In the genomic region with DNA sequence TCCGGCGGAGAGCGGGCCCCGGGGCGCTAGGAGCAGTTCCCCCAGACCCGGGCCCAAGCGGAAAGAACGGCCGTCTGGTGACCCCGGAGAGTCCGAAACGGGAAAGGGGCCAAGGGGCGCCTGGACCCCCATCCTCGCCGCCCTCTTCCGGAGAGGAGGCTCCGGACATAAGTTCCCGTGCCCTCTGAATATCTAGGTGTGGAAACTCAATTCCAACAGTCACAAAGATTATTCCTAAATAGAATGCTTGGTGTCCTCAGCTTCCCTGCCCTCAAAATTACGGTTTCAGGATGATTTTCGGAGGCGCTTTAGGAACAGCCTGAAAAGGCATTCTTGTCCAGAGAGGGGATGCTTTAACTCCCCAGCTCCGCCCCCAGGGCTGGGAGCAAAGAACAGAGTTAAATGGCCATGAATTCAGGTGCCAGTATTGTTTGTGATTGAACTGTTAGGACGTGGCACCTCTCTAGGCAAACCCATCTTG, we compare ENCODE assay signal across 8 cellular contexts. TPM values are rescaled to one million over a fixed set of nuclear protein-coding genes. Genes with fewer than 3 reads are reported as not detected.
DNase-seq lines count a peak whose midpoint lies in the region; ATAC-seq and TF ChIP-seq lines count a peak whose summit lies in the region.

No MANE protein-coding gene starts in this region.

- ATAC-seq in PC-3 = peak; percentile 5; the same call in 1 of the 2 replicates
- peak; percentile 22 for ATAC-seq in omental fat pad (ENCODE audit: low FRiP score)
- ATAC-seq in GM21526 (IDR thresholded peaks at IDR 0.05; ENCODE audit: low FRiP score, unreplicated experiment) = no peak

- WGBS in esophagus muscularis mucosa = 7% methylated on average over 20 of the region's 23 CpGs

- H3K4me1 ChIP-seq in PC-3 (ENCODE audit: insufficient read depth, low read length) (peaks cover 30% of the 10 kb centered on the region), esophagus muscularis mucosa (peaks cover 13 to 54% (median 41%) of the 10 kb centered on the region in 4 donors)

- TF ChIP-seq CTCF in PC-3 (conservative IDR thresholded peaks at IDR 0.05; ENCODE audit: low read depth, low read length) (no peak), esophagus muscularis mucosa (IDR thresholded peaks at IDR 0.05) (no peak), omental fat pad (IDR thresholded peaks at IDR 0.05) (no peak)

- H3K9me2 ChIP-seq in PC-3 (replicated peaks; ENCODE audit: low read length) = no peaks in the 10 kb centered on the region

- no peak for TF ChIP-seq EP300 in esophagus muscularis mucosa (IDR thresholded peaks at IDR 0.05)

- TSS peak; percentile 55 for BruUV-seq in PC-3 (replicated peaks; lab: Mats Ljungman, UMichigan)

- POLR2A ChIA-PET in PC-3 (lab: Charles Lee; ENCODE audit: unreplicated experiment) = no interaction called here

- H3K27ac ChIP-seq in PC-3 (ENCODE audit: low read length) (peak overlapping the region; percentile 43), esophagus muscularis mucosa (replicated peaks in 1 of 4) (peak overlapping the region; percentile 96 to 98 (median 98))

- H3K9ac ChIP-seq in PC-3 (ENCODE audit: low read length) = peak overlapping the region; percentile 92

- H3K9me3 ChIP-seq in PC-3 (ENCODE audit: low read length) (no peaks in the 10 kb centered on the region), esophagus muscularis mucosa (no peaks in the 10 kb centered on the region)

- no peaks in the 10 kb centered on the region for H3F3A ChIP-seq in PC-3 (ENCODE audit: low read length, unreplicated experiment)

- H3K36me3 ChIP-seq in PC-3 (ENCODE audit: low read depth, low read length) = 0 out of 2 replicates have a peak, but pooled peaks cover 4% of the 10 kb centered on the region
- H3K36me3 ChIP-seq in esophagus muscularis mucosa = no peaks in the 10 kb centered on the region

- H3K27me3 ChIP-seq in PC-3 (ENCODE audit: low read length) (no peaks in the 10 kb centered on the region), esophagus muscularis mucosa (no peaks in the 10 kb centered on the region)

- CTCF ChIA-PET in PC-3 (lab: Charles Lee) = interaction anchor here (0.6 kb wide), 1 partner anchor 144 kb away, joined by 5 read pairs; no protein-coding TSS in a partner anchor

- intact Hi-C loops in PC-3 (cut with micrococcal nuclease) (loop anchor here (5.0 to 10.0 kb wide), 4 partner anchors 73 to 318 kb away; no protein-coding TSS in a partner anchor), esophagus muscularis mucosa (cut with DNase I) (loop anchor here (5.0 to 10.0 kb wide), 3 partner anchors 112 to 316 kb away; no protein-coding TSS in a partner anchor)

- peaks cover 6% of the 10 kb centered on the region; the same call in 1 of the 2 replicates for H4K20me1 ChIP-seq in PC-3 (ENCODE audit: low read length)

- H2AFZ ChIP-seq in PC-3 (ENCODE audit: low read length) = peak overlapping the region; percentile 78

- H3K4me3 ChIP-seq in PC-3 (ENCODE audit: low read length) = peak overlapping the region; percentile 72
- peak overlapping the region; percentile 76 to 100 (median 86) for H3K4me3 ChIP-seq in esophagus muscularis mucosa

- H3K79me2 ChIP-seq in PC-3 (ENCODE audit: low read length) = peaks cover 39% of the 10 kb centered on the region

- TF ChIP-seq POLR2A in esophagus muscularis mucosa (IDR thresholded peaks at IDR 0.05; ENCODE audit: low read depth) = no peak

- peak overlapping the region; percentile 90 for H3K4me2 ChIP-seq in PC-3 (ENCODE audit: low read length)

- DNase-seq in COLO668 (lab: John Stamatoyannopoulos, UW; ENCODE audit: unreplicated experiment) (peak; percentile 6), PC-3 (peak; percentile 21), esophagus muscularis mucosa (ENCODE audit: extremely low spot score) (no peak), omental fat pad (ENCODE audit: low spot score) (no peak), Ammon's horn (ENCODE audit: low spot score) (no peak), NCI-H2171 (lab: John Stamatoyannopoulos, UW) (no peak), OCI-M1 (lab: John Stamatoyannopoulos, UW) (no peak)

RNA-seq across cellular contexts. Expression of gene LHFPL2, which starts 0.7 kb away (rescaled TPM):
- total RNA-seq in PC-3 (2014; rRNA removed) = 19.4 and 21.7 TPM in 2 replicates
- 10 to 100 TPM; 24.1 to 40.9 (median 28.1) TPM for total RNA-seq in esophagus muscularis mucosa
- total RNA-seq in omental fat pad = 100 to 1,000 TPM in 1 of 4 donors, 10 to 100 TPM in 3; 37.1 to 146 (median 45.9) TPM

Comparison
In these comparisons a context has a peak if more than half of its experiments do, and no peak if none do; other contexts are left out.
1. DNase-seq: peak in COLO668 (single experiment) and PC-3 (single experiment); none in esophagus muscularis mucosa (single experiment), omental fat pad (single experiment), Ammon's horn (single experiment), NCI-H2171 (single experiment) and OCI-M1 (single experiment).